18 cellular contexts compared by ENCODE assay signal in genomic region chr16:14345512-14346115, GRCh38.
"Had no signal": no experiment of that assay in that cellular context is flagged by ENCODE, and none has a peak within 500 bp of the region (broad histone marks: within the 10 kb centered on the region; RNA-seq: fewer than 3 reads in every experiment).

No MANE protein-coding gene starts in this region.

- H3K36me3 ChIP-seq: cardiac muscle cell, heart left ventricle, spleen, suprapubic skin, tibial nerve had no signal

- ATAC-seq: activated CD8-positive, alpha-beta T cell treated with anti-CD3 and anti-CD28 coated beads, Interleukin-2, amount 10 ng/mL, durations not matched to agents 7 days and 5 days; activated naive CD8-positive, alpha-beta T cell treated with anti-CD3 and anti-CD28 coated beads, Interleukin-2, amount 50 U/mL, for 24 hours; body of pancreas; heart left ventricle; left colon; naive thymus-derived CD4-positive, alpha-beta T cell had no signal

- H3K4me1 ChIP-seq: body of pancreas, spleen, tibial nerve had no signal

- H3K27me3 ChIP-seq: body of pancreas, cardiac muscle cell, heart left ventricle, spleen, suprapubic skin, tibial nerve had no signal

- H3K4me3 ChIP-seq: body of pancreas, cardiac muscle cell, heart left ventricle, spleen, suprapubic skin, tibial nerve had no signal

- H3K27ac ChIP-seq: body of pancreas, cardiac muscle cell, epithelial cell of prostate, heart left ventricle, spleen, suprapubic skin, tibial nerve, VCaP had no signal

- DNase-seq: activated CD4-positive, alpha-beta T cell treated with anti-CD3 and anti-CD28 coated beads, Interleukin-2, amount 10 ng/mL, durations not matched to agents 7 days and 5 days; activated CD4-positive, CD25-positive, alpha-beta regulatory T cell treated with anti-CD3 and anti-CD28 coated beads, Interleukin-2, amount 50 U/mL, for 72 hours; activated CD8-positive, alpha-beta T cell treated with anti-CD3 and anti-CD28 coated beads, Interleukin-2, amount 10 ng/mL, durations not matched to agents 7 days and 5 days; activated gamma-delta T cell; activated naive CD4-positive, alpha-beta T cell treated with anti-CD3 and anti-CD28 coated beads, Interleukin-2, amount 50 U/mL, for 16 hours; activated naive CD8-positive, alpha-beta T cell treated with anti-CD3 and anti-CD28 coated beads, Interleukin-2, amount 50 U/mL, for 24 hours; anterior cingulate cortex; body of pancreas; islet precursor cell; left colon; naive thymus-derived CD4-positive, alpha-beta T cell; spleen had no signal

- H3K9me3 ChIP-seq: body of pancreas, suprapubic skin had no signal
